8 cellular contexts compared by ENCODE assay signal in genomic region chr7:118214051-118214832, GRCh38. TPM values are rescaled to one million over a fixed set of nuclear protein-coding genes. Genes with fewer than 3 reads are reported as not detected.
DNase-seq lines count a peak whose midpoint lies in the region; ATAC-seq and TF ChIP-seq lines count a peak whose summit lies in the region.

No MANE protein-coding gene starts in this region.

- CTCF ChIA-PET in GM10248 (lab: Yijun Ruan, JAX) (interaction anchor here (0.9 kb wide), 2 partner anchors 13 to 19 kb away, joined by 3 to 6 read pairs; no protein-coding TSS in a partner anchor), HEK293 (lab: Yijun Ruan, JAX) (no interaction called here)

- H3K4me2 ChIP-seq in hepatocyte, result no peak overlapping the region

- 21% methylated on average over 22 of the region's 49 CpGs for WGBS in right lobe of liver (ENCODE audit: insufficient coverage, low coverage, low lambda C conversion rate, missing lambda C conversion rate)
- WGBS in hepatocyte (ENCODE audit: low lambda C conversion rate, missing lambda C conversion rate), result 95% methylated on average over 49 of the region's 49 CpGs

- peak overlapping the region; percentile 51; the same call in 1 of the 2 replicates for H3K27ac ChIP-seq in HEK293 (ENCODE audit: extremely low read depth, low read depth, low read length)
- H3K27ac ChIP-seq in right lobe of liver, result no peak overlapping the region
- H3K27ac ChIP-seq in hepatocyte, result no peak overlapping the region

- peaks cover 6% of the 10 kb centered on the region; the same call in 1 of the 2 replicates for H3K4me1 ChIP-seq in HEK293 (ENCODE audit: control insufficient read depth, insufficient read depth, low read length)
- peaks cover 0 to 7% (median 0%) of the 10 kb centered on the region in 4 donors for H3K4me1 ChIP-seq in right lobe of liver
- H3K4me1 ChIP-seq in hepatocyte (ENCODE audit: insufficient read depth), result no peaks in the 10 kb centered on the region

- TF ChIP-seq POLR2A in right lobe of liver (IDR thresholded peaks at IDR 0.05), result no peak

- H3K4me3 ChIP-seq in HEK293 (ENCODE audit: low read depth, low read length), result peak overlapping the region; percentile 59
- peak overlapping the region; percentile 8 to 51 (median 12) for H3K4me3 ChIP-seq in right lobe of liver
- H3K4me3 ChIP-seq in hepatocyte, result no peak overlapping the region

- POLR2A ChIA-PET in GM10248 (lab: Yijun Ruan, JAX) (no interaction called here), HEK293 (lab: Yijun Ruan, JAX) (no interaction called here)

- DNase-seq in GM10248 (ENCODE audit: extremely low spot score) (peak; percentile 89), NCI-H146 (lab: John Stamatoyannopoulos, UW) (peak; percentile 93), right lobe of liver (peak; percentile 42 to 58 (median 47)), hepatocyte (ENCODE audit: low spot score) (no peak)
- peak; percentile 8 to 21 (median 14) for DNase-seq in activated CD4-positive, CD25-positive, alpha-beta regulatory T cell (lab: John Stamatoyannopoulos, UW)
- peak; percentile 47 for DNase-seq in central memory CD4-positive, alpha-beta T cell
- peak; percentile 56 for DNase-seq in stimulated activated CD8-positive, alpha-beta memory T cell treated with anti-CD3 and anti-CD28 coated beads, Interleukin-12 subunit alpha, Interleukin-12 subunit beta, amount 100 ng/mL, for 24 hours (ENCODE audit: extremely low read depth)

- H3K36me3 ChIP-seq in HEK293 (ENCODE audit: control insufficient read depth in 2 of 2, insufficient read depth in 1 of 2, low read length in 2 of 2) (no peaks in the 10 kb centered on the region), right lobe of liver (no peaks in the 10 kb centered on the region), hepatocyte (replicated peaks; ENCODE audit: insufficient read depth, low read depth) (no peaks in the 10 kb centered on the region)

- H2AFZ ChIP-seq in hepatocyte, result no peak overlapping the region

- no peaks in the 10 kb centered on the region for H3K9me2 ChIP-seq in hepatocyte (replicated peaks; ENCODE audit: insufficient read depth)

- H3K27me3 ChIP-seq in right lobe of liver, result no peaks in the 10 kb centered on the region
- no peaks in the 10 kb centered on the region for H3K27me3 ChIP-seq in hepatocyte

- no peaks in the 10 kb centered on the region for H3K79me2 ChIP-seq in hepatocyte

- H4K20me1 ChIP-seq in hepatocyte (ENCODE audit: insufficient read depth, poor library complexity, severe bottlenecking), result no peaks in the 10 kb centered on the region

- peak; percentile 70 to 83 (median 78) for ATAC-seq in right lobe of liver

- H3K9me3 ChIP-seq in HEK293 (ENCODE audit: control insufficient read depth, insufficient read depth, low read depth, low read length) (no peaks in the 10 kb centered on the region), right lobe of liver (no peaks in the 10 kb centered on the region), hepatocyte (ENCODE audit: low read depth) (no peaks in the 10 kb centered on the region)

- intact Hi-C loops in right lobe of liver (cut with DNase I), result no loop called here

- TF ChIP-seq CTCF in GM10248 (IDR thresholded peaks at IDR 0.05; ENCODE audit: control extremely low read depth, extremely low read depth, low read depth, missing control alignments) (no peak), HEK293 (tag by site-specific recombination; IDR thresholded peaks at IDR 0.05) (no peak), right lobe of liver (IDR thresholded peaks at IDR 0.05) (no peak), hepatocyte (IDR thresholded peaks at IDR 0.05; ENCODE audit: poor library complexity) (no peak)

TF ChIP-seq in HEK293, 187 proteins besides CTCF, POLR2A, EP300 and RAD21 (continues in another document):
- TF ChIP-seq ZNF18 (tag by site-specific recombination; IDR thresholded peaks at IDR 0.05) (no peak), ZSCAN5A (tag by site-specific recombination; IDR thresholded peaks at IDR 0.05) (no peak), KLF7 (tag by site-specific recombination; IDR thresholded peaks at IDR 0.05; ENCODE audit: borderline replicate concordance) (peak; percentile 14; the same call in 1 of the 2 replicates), YY1 (tag by site-specific recombination; IDR thresholded peaks at IDR 0.05) (0 out of 2 replicates have a peak, but pooled peaks have one; percentile 22), KLF16 (tag by site-specific recombination; IDR thresholded peaks at IDR 0.05) (0 out of 2 replicates have a peak, but pooled peaks have one; percentile 6), ZNF335 (tag by site-specific recombination; conservative IDR thresholded peaks at IDR 0.05) (peak; percentile 74), ZNF707 (tag by site-specific recombination; IDR thresholded peaks at IDR 0.05) (no peak), RBAK (tag by site-specific recombination; IDR thresholded peaks at IDR 0.05) (no peak), ZNF292 (tag by site-specific recombination; IDR thresholded peaks at IDR 0.05; ENCODE audit: borderline replicate concordance, low read depth) (no peak), HIC1 (tag by site-specific recombination; IDR thresholded peaks at IDR 0.05) (peak; percentile 73), ZBTB8A (tag by site-specific recombination; IDR thresholded peaks at IDR 0.05) (peak; percentile 64), ZSCAN30 (tag by site-specific recombination; IDR thresholded peaks at IDR 0.05) (0 out of 2 replicates have a peak, but pooled peaks have one; percentile 7), ZBTB44 (tag by site-specific recombination; IDR thresholded peaks at IDR 0.05) (no peak)

RNA-seq across cellular contexts. Expression of gene ANKRD7, which starts 10.3 kb away (rescaled TPM):
- total RNA-seq in right lobe of liver (not detected), hepatocyte (0.10 TPM in 1 of 2 replicates, not detected in the other)
- 0.34 TPM in 1 of 2 replicates, not detected in the other for polyA plus RNA-seq in hepatocyte

RNA-seq across cellular contexts. Expression of gene LSM8, which starts 30.3 kb away (rescaled TPM):
- 10 to 100 TPM in 4 of 6 experiments, 1 to 10 TPM in 2; 6.8 to 16.6 (median 11.3) TPM for total RNA-seq in right lobe of liver
- 39.1 and 43.9 TPM in 2 replicates for total RNA-seq in hepatocyte
- polyA plus RNA-seq in hepatocyte, result 34.4 and 44.4 TPM in 2 replicates
